14 cellular contexts compared by ENCODE assay signal in genomic region chr2:85490861-85491763, GRCh38. TPM values are rescaled to one million over a fixed set of nuclear protein-coding genes. Genes with fewer than 3 reads are reported as not detected.
A peak's percentile ranks its signal among the peaks of the same experiment; 100 is the strongest.
DNase-seq lines count a peak whose midpoint lies in the region; ATAC-seq and TF ChIP-seq lines count a peak whose summit lies in the region.
"Had no signal": no experiment of that assay in that cellular context is flagged by ENCODE, and none has a peak within 500 bp of the region (broad histone marks: within the 10 kb centered on the region; RNA-seq: fewer than 3 reads in every experiment).

No MANE protein-coding gene starts in this region.

- H3K9me3 Mint-ChIP-seq in dendritic cell treated with granulocyte-macrophage colony-stimulating factor and Interleukin-4, amounts not matched to agents 40 ng/mL and 50 ng/mL, for 4 days, result no peaks in the 10 kb centered on the region
- H3K9me3 Mint-ChIP-seq in activated naive CD4-positive, alpha-beta T cell treated with anti-CD3 and anti-CD28 coated beads for 36 hours, result peaks cover 5% of the 10 kb centered on the region

- DNase-seq in DMS53 (lab: John Stamatoyannopoulos, UW), result peak; percentile 30
- no peak for DNase-seq in DMS53 treated with DMSO at 0.1 percent for 48 hours (lab: John Stamatoyannopoulos, UW; ENCODE audit: unreplicated experiment)
- peak; percentile 56 for DNase-seq in HT-29 (ENCODE audit: low spot score)
- peak; percentile 12 for DNase-seq in fibroblast of mammary gland (ENCODE audit: low read depth)
- no peak for DNase-seq in activated naive CD4-positive, alpha-beta T cell treated with anti-CD3 and anti-CD28 coated beads for 36 hours
- no peak for DNase-seq in glomerular visceral epithelial cell (ENCODE audit: extremely low spot score)
- DNase-seq: AML-193; Caco-2; CD8-positive, alpha-beta memory T cell; GM23248; H7 had no signal

- H3K27me3 Mint-ChIP-seq in dendritic cell treated with granulocyte-macrophage colony-stimulating factor and Interleukin-4, amounts not matched to agents 40 ng/mL and 50 ng/mL, for 4 days, result no peaks in the 10 kb centered on the region
- no peaks in the 10 kb centered on the region for H3K27me3 Mint-ChIP-seq in activated naive CD4-positive, alpha-beta T cell treated with anti-CD3 and anti-CD28 coated beads for 36 hours (ENCODE audit: low read depth)

- peak overlapping the region; percentile 31 for H3K27ac Mint-ChIP-seq in dendritic cell treated with granulocyte-macrophage colony-stimulating factor and Interleukin-4, amounts not matched to agents 40 ng/mL and 50 ng/mL, for 4 days
- H3K27ac Mint-ChIP-seq in activated naive CD4-positive, alpha-beta T cell treated with anti-CD3 and anti-CD28 coated beads for 36 hours, result no peak overlapping the region
- H3K27ac Mint-ChIP-seq: CD8-positive, alpha-beta memory T cell had no signal

- H3K4me3 Mint-ChIP-seq in dendritic cell treated with granulocyte-macrophage colony-stimulating factor and Interleukin-4, amounts not matched to agents 40 ng/mL and 50 ng/mL, for 4 days, result no peak overlapping the region
- no peak overlapping the region for H3K4me3 Mint-ChIP-seq in activated naive CD4-positive, alpha-beta T cell treated with anti-CD3 and anti-CD28 coated beads for 36 hours
- H3K4me3 Mint-ChIP-seq: CD8-positive, alpha-beta memory T cell had no signal

- H3K4me1 Mint-ChIP-seq in dendritic cell treated with granulocyte-macrophage colony-stimulating factor and Interleukin-4, amounts not matched to agents 40 ng/mL and 50 ng/mL, for 4 days (ENCODE audit: low read depth), result peaks cover 20% of the 10 kb centered on the region
- H3K4me1 Mint-ChIP-seq in activated naive CD4-positive, alpha-beta T cell treated with anti-CD3 and anti-CD28 coated beads for 36 hours (ENCODE audit: low read depth), result no peaks in the 10 kb centered on the region
- H3K4me1 Mint-ChIP-seq: CD8-positive, alpha-beta memory T cell had no signal

- ATAC-seq in HG03045 (IDR thresholded peaks at IDR 0.05; ENCODE audit: unreplicated experiment), result no peak

- no peak overlapping the region for H3K4me3 ChIP-seq in fibroblast of mammary gland (ENCODE audit: control insufficient read depth, low read depth, low read length)
- H3K4me3 ChIP-seq: BLaER1, GM23248 had no signal

- CTCF ChIA-PET in activated naive CD4-positive, alpha-beta T cell treated with anti-CD3 and anti-CD28 coated beads for 36 hours (lab: Charles Lee), result interaction anchor here (1.0 kb wide), 1 partner anchor 191 kb away, joined by 3 read pairs; no protein-coding TSS in a partner anchor

- peaks cover 29% of the 10 kb centered on the region for H3K36me3 Mint-ChIP-seq in dendritic cell treated with granulocyte-macrophage colony-stimulating factor and Interleukin-4, amounts not matched to agents 40 ng/mL and 50 ng/mL, for 4 days (ENCODE audit: low read depth)
- H3K36me3 Mint-ChIP-seq in activated naive CD4-positive, alpha-beta T cell treated with anti-CD3 and anti-CD28 coated beads for 36 hours (ENCODE audit: low read depth), result no peaks in the 10 kb centered on the region

- intact Hi-C loops in dendritic cell treated with granulocyte-macrophage colony-stimulating factor and Interleukin-4, amounts not matched to agents 40 ng/mL and 50 ng/mL, for 4 days (cut with micrococcal nuclease), result no loop called here
- intact Hi-C loops in activated naive CD4-positive, alpha-beta T cell treated with anti-CD3 and anti-CD28 coated beads for 36 hours (cut with micrococcal nuclease), result no loop called here

- TF ChIP-seq CTCF in fibroblast of mammary gland (conservative IDR thresholded peaks at IDR 0.05; ENCODE audit: control insufficient read depth, insufficient read depth, low read depth, low read length), result no peak

RNA-seq across cellular contexts. Expression of gene MAT2A, which starts 47.9 kb away (rescaled TPM):
- total RNA-seq in HT-29 (2014; rRNA removed; shearing (Covaris generic)), result 168 and 205 TPM in 2 replicates
- 100 to 1,000 TPM; 221 to 228 TPM for total RNA-seq in activated naive CD4-positive, alpha-beta T cell treated with anti-CD3 and anti-CD28 coated beads for 36 hours

Comparison
In these comparisons a context has a peak if more than half of its experiments do, and no peak if none do; other contexts are left out.
1. DNase-seq: peak in DMS53 (single experiment), HT-29 (single experiment) and fibroblast of mammary gland (single experiment); none in DMS53 treated with DMSO at 0.1 percent for 48 hours (single experiment), activated naive CD4-positive, alpha-beta T cell treated with anti-CD3 and anti-CD28 coated beads for 36 hours (single experiment) and glomerular visceral epithelial cell (single experiment).